In genomic region chr10:6202684-6203330, GRCh38 we compare ENCODE assay signal across 8 cellular contexts. TPM values are rescaled to one million over a fixed set of nuclear protein-coding genes. Genes with fewer than 3 reads are reported as not detected.
DNase-seq lines count a peak whose midpoint lies in the region; ATAC-seq and TF ChIP-seq lines count a peak whose summit lies in the region.

TSS of gene PFKFB3 (plus strand) at chr10:6202932. CDS start at chr10:6203261, 329 bp downstream.

- TF ChIP-seq POLR2A in esophagus squamous epithelium (IDR thresholded peaks at IDR 0.05) = peak in 3 of 4 donors; percentile 94 to 99 (median 99)

- peaks cover 0 to 7% (median 0%) of the 10 kb centered on the region in 4 donors for H3K27me3 ChIP-seq in esophagus squamous epithelium

- H3K4me3 ChIP-seq in esophagus squamous epithelium = peak within 1 kb of the TSS; percentile 65 to 90 (median 82)

- intact Hi-C loops in esophagus squamous epithelium (cut with DNase I) = loop anchor here (5.0 kb wide), 1 partner anchor 199 kb away; no protein-coding TSS in a partner anchor

- H3K4me1 ChIP-seq in esophagus squamous epithelium = peaks cover 27 to 80% (median 35%) of the 10 kb centered on the region in 3 donors

- no peaks in the 10 kb centered on the region for H3K36me3 ChIP-seq in esophagus squamous epithelium

- TF ChIP-seq CTCF in esophagus squamous epithelium (IDR thresholded peaks at IDR 0.05) = peak; percentile 97 to 99 (median 99)

- no CpG with 5 or more reads among the region's 75 CpGs for WGBS in esophagus squamous epithelium, 2 donors

- ATAC-seq in GM19397 (IDR thresholded peaks at IDR 0.05; ENCODE audit: unreplicated experiment) = peak; percentile 65
- peak; percentile 59 for ATAC-seq in HG03565 (IDR thresholded peaks at IDR 0.05; ENCODE audit: unreplicated experiment)

- no peaks in the 10 kb centered on the region for H3K9me3 ChIP-seq in esophagus squamous epithelium

- peak; percentile 85 for DNase-seq in COLO829 (ENCODE audit: low spot score)
- peak; percentile 39 for DNase-seq in OCI-M2 (lab: John Stamatoyannopoulos, UW; ENCODE audit: unreplicated experiment)
- DNase-seq in activated T-cell treated with anti-CD3 and anti-CD28 coated beads, Interleukin-2, amount 50 U/mL, for 48 hours = peak; percentile 97 to 98
- peak; percentile 60 for DNase-seq in esophagus squamous epithelium (lab: John Stamatoyannopoulos, UW)
- peak; percentile 96 for DNase-seq in myocyte (ENCODE audit: low read depth)
- peak; percentile 86 to 91 for DNase-seq in stimulated activated CD8-positive, alpha-beta memory T cell treated with anti-CD3 and anti-CD28 coated beads, Interleukin-7, amount 100 ng/mL, for 48 hours (ENCODE audit: extremely low read depth in 1 of 2, low read depth in 1 of 2)

- H3K27ac ChIP-seq in esophagus squamous epithelium = peak within 1 kb of the TSS; percentile 91 to 98 (median 96)

RNA-seq across cellular contexts. Expression of gene PFKFB3, which starts in this region (rescaled TPM):
- total RNA-seq in esophagus squamous epithelium (10 to 100 TPM; 17.1 to 37.8 (median 26.2) TPM), myocyte (8.3 and 12.4 TPM in 2 replicates)
- polyA plus RNA-seq in myocyte (2012) = 24.2 TPM

Comparison
In these comparisons a context has a peak if more than half of its experiments do, and no peak if none do; other contexts are left out.
1. Peak in every context shown above with its lines: DNase-seq, ATAC-seq, H3K4me3 ChIP-seq and H3K27ac ChIP-seq.
2. DNase-seq: peak in every context shown above with its lines; median percentile 98 in activated T-cell treated with anti-CD3 and anti-CD28 coated beads, Interleukin-2, amount 50 U/mL, for 48 hours; 96 in myocyte; 88 in stimulated activated CD8-positive, alpha-beta memory T cell treated with anti-CD3 and anti-CD28 coated beads, Interleukin-7, amount 100 ng/mL, for 48 hours; 85 in COLO829; 60 in esophagus squamous epithelium; 39 in OCI-M2.